Comparison of ENCODE assay signal across 2 cellular contexts in genomic region chr4:56462157-56462556, GRCh38.
TF ChIP-seq lines count a peak whose summit lies in the region.

No MANE protein-coding gene starts in this region.

TF ChIP-seq in GM12891, 5 proteins besides CTCF, POLR2A, EP300 and RAD21:
- no peak for TF ChIP-seq POLR2AphosphoS5 (IDR thresholded peaks at IDR 0.05; ENCODE audit: low read depth, low read length)
- no peak for TF ChIP-seq PAX5 (IDR thresholded peaks at IDR 0.05; ENCODE audit: insufficient read depth, low read length, severe bottlenecking)
- no peak for TF ChIP-seq SPI1 (IDR thresholded peaks at IDR 0.05; ENCODE audit: low read depth, low read length)
- TF ChIP-seq TAF1 (IDR thresholded peaks at IDR 0.05; ENCODE audit: low read depth, low read length) = no peak
- TF ChIP-seq POU2F2 (IDR thresholded peaks at IDR 0.05; ENCODE audit: low read depth, low read length) = no peak

TF ChIP-seq in K562, 482 proteins besides CTCF, POLR2A, EP300 and RAD21:
- TF ChIP-seq SUPT5H (IDR thresholded peaks at IDR 0.05) (peak; percentile 62; the same call in 1 of the 2 replicates), POLR2B (IDR thresholded peaks at IDR 0.05; ENCODE audit: low read depth, partially characterized antibody) (peak; percentile 60), PML (IDR thresholded peaks at IDR 0.05; ENCODE audit: low read length) (peak; percentile 31; the same call in 1 of the 2 replicates), MCM7 (IDR thresholded peaks at IDR 0.05) (no peak)
